Comparison of ENCODE assay signal across 1 cellular context in the genomic region with DNA sequence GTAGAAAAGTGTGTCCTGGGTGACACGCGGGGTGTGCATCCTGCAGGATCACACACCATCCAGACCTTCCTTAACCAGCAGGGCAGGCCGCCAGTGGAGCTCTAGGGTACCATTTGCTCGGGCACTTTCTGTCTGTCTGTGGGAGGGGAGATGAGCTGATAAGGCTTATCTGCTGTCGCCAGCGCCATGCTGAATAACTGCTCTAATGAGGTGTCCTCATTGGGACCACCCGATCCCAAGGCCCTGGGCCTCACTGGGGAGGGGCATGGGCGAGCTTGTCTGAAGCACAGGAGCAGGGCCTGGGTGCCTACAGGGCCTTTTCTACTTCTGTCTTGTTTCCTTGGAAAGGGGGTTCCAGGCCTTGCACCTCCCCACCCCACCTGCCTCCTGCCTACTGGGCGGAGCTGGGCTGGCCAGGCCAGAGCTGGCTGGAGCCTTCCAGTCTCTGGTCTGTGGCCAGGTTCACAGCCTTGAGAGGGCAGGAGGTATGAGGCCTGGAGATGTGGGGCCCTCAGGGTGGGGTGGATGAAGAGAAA.
TF ChIP-seq lines count a peak whose summit lies in the region.

No MANE protein-coding gene starts in this region.

TF ChIP-seq in HepG2, 621 proteins besides CTCF, POLR2A, EP300 and RAD21:
- TF ChIP-seq, protein P1, sequence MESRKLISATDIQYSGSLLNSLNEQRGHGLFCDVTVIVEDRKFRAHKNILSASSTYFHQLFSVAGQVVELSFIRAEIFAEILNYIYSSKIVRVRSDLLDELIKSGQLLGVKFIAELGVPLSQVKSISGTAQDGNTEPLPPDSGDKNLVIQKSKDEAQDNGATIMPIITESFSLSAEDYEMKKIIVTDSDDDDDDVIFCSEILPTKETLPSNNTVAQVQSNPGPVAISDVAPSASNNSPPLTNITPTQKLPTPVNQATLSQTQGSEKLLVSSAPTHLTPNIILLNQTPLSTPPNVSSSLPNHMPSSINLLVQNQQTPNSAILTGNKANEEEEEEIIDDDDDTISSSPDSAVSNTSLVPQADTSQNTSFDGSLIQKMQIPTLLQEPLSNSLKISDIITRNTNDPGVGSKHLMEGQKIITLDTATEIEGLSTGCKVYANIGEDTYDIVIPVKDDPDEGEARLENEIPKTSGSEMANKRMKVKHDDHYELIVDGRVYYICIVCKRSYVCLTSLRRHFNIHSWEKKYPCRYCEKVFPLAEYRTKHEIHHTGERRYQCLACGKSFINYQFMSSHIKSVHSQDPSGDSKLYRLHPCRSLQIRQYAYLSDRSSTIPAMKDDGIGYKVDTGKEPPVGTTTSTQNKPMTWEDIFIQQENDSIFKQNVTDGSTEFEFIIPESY (CRISPR knock-in tag; IDR thresholded peaks at IDR 0.05), result peak; percentile 47; the same call in 1 of the 2 replicates
- TF ChIP-seq ZNF350 (CRISPR knock-in tag; IDR thresholded peaks at IDR 0.05; ENCODE audit: borderline replicate concordance, low read depth), result no peak
